ENCODE assay signal across 8 cellular contexts in genomic region chr11:75525433-75526191, GRCh38. TPM values are rescaled to one million over a fixed set of nuclear protein-coding genes. Genes with fewer than 3 reads are reported as not detected.
DNase-seq lines count a peak whose midpoint lies in the region; ATAC-seq, FAIRE-seq and TF ChIP-seq lines count a peak whose summit lies in the region.

GDPD5 (minus strand) TSS chr11:75525941; CDS start chr11:75477735, 48,206 bp downstream.

- no peaks in the 10 kb centered on the region for H3K9me2 ChIP-seq in PC-3 (replicated peaks; ENCODE audit: low read length)

- peak; percentile 99 for DNase-seq in D721Med (ENCODE audit: insufficient read length, low spot score)
- DNase-seq in HuH-7.5 (ENCODE audit: low spot score) = peak; percentile 94
- peak; percentile 95 for DNase-seq in PC-3
- peak; percentile 87 for DNase-seq in activated T-cell treated with anti-CD3 and anti-CD28 coated beads for 48 hours (ENCODE audit: low read depth)
- peak; percentile 93 for DNase-seq in esophagus muscularis mucosa (ENCODE audit: extremely low spot score)
- DNase-seq in myocyte (ENCODE audit: low read depth) = peak; percentile 80
- peak; percentile 60 to 78 for DNase-seq in stimulated activated CD8-positive, alpha-beta memory T cell treated with anti-CD3 and anti-CD28 coated beads, Interleukin-7, amount 100 ng/mL, for 4 hours (ENCODE audit: low read depth in 2 of 2)

- CTCF ChIA-PET in PC-3 (lab: Charles Lee) = interaction anchor here (0.6 to 1.2 kb wide), 5 partner anchors 26 to 676 kb away, joined by 3 to 11 read pairs (median 7); no protein-coding TSS in a partner anchor

- H3K4me1 ChIP-seq in PC-3 (ENCODE audit: insufficient read depth, low read length) = peaks cover 20% of the 10 kb centered on the region
- H3K4me1 ChIP-seq in esophagus muscularis mucosa = peaks cover 13 to 34% (median 29%) of the 10 kb centered on the region in 4 donors

- no peak for FAIRE-seq in D721Med (lab: Jason Lieb, UNC)

- H3K4me3 ChIP-seq in PC-3 (ENCODE audit: low read length) (peak within 1 kb of the TSS; percentile 96), esophagus muscularis mucosa (peak within 1 kb of the TSS; percentile 66 to 97 (median 74))

- no peaks in the 10 kb centered on the region for H3F3A ChIP-seq in PC-3 (ENCODE audit: low read length, unreplicated experiment)

- TF ChIP-seq EP300 in esophagus muscularis mucosa (IDR thresholded peaks at IDR 0.05) = no peak

- intact Hi-C loops in PC-3 (cut with micrococcal nuclease) = no loop called here
- intact Hi-C loops in esophagus muscularis mucosa (cut with DNase I) = loop anchor here (5.0 kb wide), 1 partner anchor 128 kb away; the partner anchor contains the start of gene RPS3

- no peaks in the 10 kb centered on the region for H4K20me1 ChIP-seq in PC-3 (ENCODE audit: low read length)

- H2AFZ ChIP-seq in PC-3 (ENCODE audit: low read length) = peak within 1 kb of the TSS; percentile 92

- under 1% methylated on average over 42 of the region's 99 CpGs for WGBS in esophagus muscularis mucosa

- TF ChIP-seq CTCF in D721Med (IDR thresholded peaks at IDR 0.05; ENCODE audit: insufficient read depth, missing control alignments) = peak; percentile 48
- TF ChIP-seq CTCF in PC-3 (conservative IDR thresholded peaks at IDR 0.05; ENCODE audit: low read depth, low read length) = peak; percentile 68
- TF ChIP-seq CTCF in esophagus muscularis mucosa (IDR thresholded peaks at IDR 0.05) = peak; percentile 53 to 61 (median 54)

- no TSS peak for BruUV-seq in PC-3 (replicated peaks; lab: Mats Ljungman, UMichigan)

- H3K79me2 ChIP-seq in PC-3 (ENCODE audit: low read length) = peaks cover 11% of the 10 kb centered on the region; the same call in 1 of the 2 replicates

- H3K36me3 ChIP-seq in PC-3 (ENCODE audit: low read depth, low read length) (no peaks in the 10 kb centered on the region), esophagus muscularis mucosa (no peaks in the 10 kb centered on the region)

- H3K27me3 ChIP-seq in PC-3 (ENCODE audit: low read length) (no peaks in the 10 kb centered on the region), esophagus muscularis mucosa (no peaks in the 10 kb centered on the region)

- H3K9ac ChIP-seq in PC-3 (ENCODE audit: low read length) = peak within 1 kb of the TSS; percentile 79

- peak within 1 kb of the TSS; percentile 100 for H3K4me2 ChIP-seq in PC-3 (ENCODE audit: low read length)

- no peaks in the 10 kb centered on the region for H3K9me3 ChIP-seq in PC-3 (ENCODE audit: low read length)
- H3K9me3 ChIP-seq in esophagus muscularis mucosa = no peaks in the 10 kb centered on the region

- ATAC-seq in GM21447 (IDR thresholded peaks at IDR 0.05; ENCODE audit: unreplicated experiment) (peak; percentile 62), PC-3 (peak; percentile 88)

- TF ChIP-seq POLR2A in esophagus muscularis mucosa (IDR thresholded peaks at IDR 0.05; ENCODE audit: low read depth) = no peak

- H3K27ac ChIP-seq in PC-3 (ENCODE audit: low read length) = no peak within 1 kb of the TSS
- H3K27ac ChIP-seq in esophagus muscularis mucosa (replicated peaks in 1 of 4) = peak within 1 kb of the TSS in 3 of 4 donors; percentile 26 to 52 (median 46)

- POLR2A ChIA-PET in PC-3 (lab: Charles Lee; ENCODE audit: unreplicated experiment) = interaction anchor here (0.6 kb wide), 1 partner anchor 26 kb away, joined by 3 read pairs; no protein-coding TSS in a partner anchor

RNA-seq across cellular contexts. Expression of gene GDPD5, which starts in this region (rescaled TPM):
- total RNA-seq in PC-3 (2014; rRNA removed) (21.4 and 31.1 TPM in 2 replicates), esophagus muscularis mucosa (1 to 10 TPM; 5.1 to 9.3 (median 8.4) TPM), myocyte (16.1 and 18.3 TPM in 2 replicates)
- polyA plus RNA-seq in myocyte (2012) = 50.3 TPM
